ENCODE assay signal across 17 cellular contexts in genomic region chr7:2105917-2106316, GRCh38.
DNase-seq lines count a peak whose midpoint lies in the region; ATAC-seq, FAIRE-seq and TF ChIP-seq lines count a peak whose summit lies in the region.
"Had no signal": no experiment of that assay in that cellular context is flagged by ENCODE, and none has a peak within 500 bp of the region (broad histone marks: within the 10 kb centered on the region; RNA-seq: fewer than 3 reads in every experiment).

No MANE protein-coding gene starts in this region.

- peaks cover 32% of the 10 kb centered on the region for H3K4me1 Mint-ChIP-seq in WTC11
- peaks cover 28% of the 10 kb centered on the region for H3K4me1 Mint-ChIP-seq in activated naive CD8-positive, alpha-beta T cell treated with anti-CD3 and anti-CD28 coated beads for 36 hours
- peaks cover 23% of the 10 kb centered on the region for H3K4me1 Mint-ChIP-seq in activated T-helper 2 cell treated with anti-CD3 and anti-CD28 coated beads, Interferon-gamma antibody, Interleukin-2, Interleukin-4, amounts not matched to agents 10 μg/mL and 5 μg/mL and 100 μg/mL, durations not matched to agents 14 hours and 24 hours and 36 hours (ENCODE audit: low read depth)

- ATAC-seq in HCT116, result peak; percentile 37
- peak; percentile 77 for ATAC-seq in WTC11
- ATAC-seq in left colon, result peak; percentile 41
- no peak for ATAC-seq in HG03095 (IDR thresholded peaks at IDR 0.05; ENCODE audit: unreplicated experiment)

- DNase-seq in HCT116 (ENCODE audit: low read depth, low spot score) (no peak), WTC11 (ENCODE audit: low spot score) (peak; percentile 71), left colon (peak in 1 of 2 donors; percentile 26), HTR-8/SVneo (ENCODE audit: insufficient read length, low spot score) (no peak)
- no peak for DNase-seq in activated naive CD8-positive, alpha-beta T cell treated with anti-CD3 and anti-CD28 coated beads for 36 hours
- DNase-seq in activated T-helper 2 cell treated with anti-CD3 and anti-CD28 coated beads, Interferon-gamma antibody, Interleukin-2, Interleukin-4, amounts not matched to agents 10 μg/mL and 5 μg/mL and 100 μg/mL, durations not matched to agents 14 hours and 24 hours and 36 hours (ENCODE audit: low spot score), result no peak
- DNase-seq: activated CD4-positive, alpha-beta T cell treated with anti-CD3 and anti-CD28 coated beads, Interleukin-2, amount 50 U/mL, for 4 hours; Calu3; HFFc6; left ventricle myocardium inferior; NCI-H187 treated with DMSO at 0.1 percent for 48 hours; sigmoid colon; T1000 had no signal

- no peaks in the 10 kb centered on the region for H3K27me3 ChIP-seq in BLaER1
- no peaks in the 10 kb centered on the region for H3K27me3 ChIP-seq in HCT116 (ENCODE audit: insufficient read depth, low read length)
- H3K27me3 ChIP-seq: cardiac muscle cell, sigmoid colon had no signal

- intact Hi-C loops in HCT116 (cut with micrococcal nuclease) (loop anchor here (10.0 kb wide), 1 partner anchor 99 kb away; no protein-coding TSS in a partner anchor), left colon (cut with DNase I, micrococcal nuclease) (no loop called here)
- intact Hi-C loops in activated T-helper 2 cell treated with anti-CD3 and anti-CD28 coated beads, Interferon-gamma antibody, Interleukin-2, Interleukin-4, amounts not matched to agents 10 μg/mL and 5 μg/mL and 100 μg/mL, durations not matched to agents 14 hours and 24 hours and 36 hours (cut with micrococcal nuclease), result no loop called here

- CTCF ChIA-PET in HCT116 (lab: Charles Lee) (no interaction called here), WTC11 (lab: Charles Lee) (no interaction called here)

- H3K4me1 ChIP-seq in BLaER1 (peaks cover 96% of the 10 kb centered on the region), HCT116 (ENCODE audit: control insufficient read depth in 1 of 2, insufficient read depth in 2 of 2, low read length in 2 of 2) (peaks cover 43 to 69% of the 10 kb centered on the region in 2 experiments)

- TF ChIP-seq CTCF in HCT116 (IDR thresholded peaks at IDR 0.05 in 2 of 3, conservative IDR thresholded peaks at IDR 0.05 in 1 of 3; ENCODE audit: borderline replicate concordance in 1 of 3, insufficient read depth in 1 of 3, low read depth in 2 of 3, low read length in 2 of 3) (no peak), WTC11 (IDR thresholded peaks at IDR 0.05) (no peak)

- no peak for TF ChIP-seq RAD21 in HCT116 (IDR thresholded peaks at IDR 0.05; ENCODE audit: low read depth)

- BruUV-seq in HCT116 (replicated peaks; lab: Mats Ljungman, UMichigan), result no TSS peak

- H4K20me1 ChIP-seq in BLaER1 (peaks cover 8% of the 10 kb centered on the region; the same call in 1 of the 2 replicates), HCT116 (ENCODE audit: insufficient read depth) (no peaks in the 10 kb centered on the region)

- peak overlapping the region; percentile 86; the same call in 1 of the 2 replicates for H3K27ac Mint-ChIP-seq in WTC11
- H3K27ac Mint-ChIP-seq in activated naive CD8-positive, alpha-beta T cell treated with anti-CD3 and anti-CD28 coated beads for 36 hours, result no peak overlapping the region
- no peak overlapping the region for H3K27ac Mint-ChIP-seq in activated T-helper 2 cell treated with anti-CD3 and anti-CD28 coated beads, Interferon-gamma antibody, Interleukin-2, Interleukin-4, amounts not matched to agents 10 μg/mL and 5 μg/mL and 100 μg/mL, durations not matched to agents 14 hours and 24 hours and 36 hours

- H3K4me2 ChIP-seq in BLaER1 (peak overlapping the region; percentile 94), HCT116 (ENCODE audit: low read length) (no peak overlapping the region)

- H2AFZ ChIP-seq in HCT116 (ENCODE audit: low read depth, low read length, poor library complexity, severe bottlenecking), result no peak overlapping the region

- H3K9me3 Mint-ChIP-seq in WTC11, result no peaks in the 10 kb centered on the region
- no peaks in the 10 kb centered on the region for H3K9me3 Mint-ChIP-seq in activated naive CD8-positive, alpha-beta T cell treated with anti-CD3 and anti-CD28 coated beads for 36 hours
- no peaks in the 10 kb centered on the region for H3K9me3 Mint-ChIP-seq in activated T-helper 2 cell treated with anti-CD3 and anti-CD28 coated beads, Interferon-gamma antibody, Interleukin-2, Interleukin-4, amounts not matched to agents 10 μg/mL and 5 μg/mL and 100 μg/mL, durations not matched to agents 14 hours and 24 hours and 36 hours
- H3K9me3 Mint-ChIP-seq: HFFc6 had no signal

- H3K4me3 Mint-ChIP-seq in WTC11, result no peak overlapping the region
- H3K4me3 Mint-ChIP-seq in activated naive CD8-positive, alpha-beta T cell treated with anti-CD3 and anti-CD28 coated beads for 36 hours, result no peak overlapping the region
- no peak overlapping the region for H3K4me3 Mint-ChIP-seq in activated T-helper 2 cell treated with anti-CD3 and anti-CD28 coated beads, Interferon-gamma antibody, Interleukin-2, Interleukin-4, amounts not matched to agents 10 μg/mL and 5 μg/mL and 100 μg/mL, durations not matched to agents 14 hours and 24 hours and 36 hours (ENCODE audit: low read depth)
- H3K4me3 Mint-ChIP-seq: HFFc6 had no signal

- no peaks in the 10 kb centered on the region for H3K27me3 Mint-ChIP-seq in WTC11 (ENCODE audit: low read depth)
- no peaks in the 10 kb centered on the region for H3K27me3 Mint-ChIP-seq in activated naive CD8-positive, alpha-beta T cell treated with anti-CD3 and anti-CD28 coated beads for 36 hours
- H3K27me3 Mint-ChIP-seq in activated T-helper 2 cell treated with anti-CD3 and anti-CD28 coated beads, Interferon-gamma antibody, Interleukin-2, Interleukin-4, amounts not matched to agents 10 μg/mL and 5 μg/mL and 100 μg/mL, durations not matched to agents 14 hours and 24 hours and 36 hours (ENCODE audit: low read depth), result no peaks in the 10 kb centered on the region

- H3K9ac ChIP-seq in BLaER1 (peak overlapping the region; percentile 85; the same call in 1 of the 2 replicates), HCT116 (ENCODE audit: low read length) (no peak overlapping the region)

- H3K27ac ChIP-seq in BLaER1 (peak overlapping the region; percentile 97), HCT116 (ENCODE audit: low read depth, low read length) (no peak overlapping the region; the same call in 1 of the 2 replicates)

- H3K4me3 ChIP-seq in BLaER1, result peak overlapping the region; percentile 64; the same call in 1 of the 2 replicates
- H3K4me3 ChIP-seq in HCT116 (replicated peaks in 1 of 2; ENCODE audit: low read depth in 1 of 2, low read length in 2 of 2), result no peak overlapping the region
- H3K4me3 ChIP-seq: cardiac muscle cell, left ventricle myocardium inferior, sigmoid colon had no signal

- no peak for FAIRE-seq in HTR-8/SVneo (lab: Jason Lieb, UNC)
- FAIRE-seq: endometrium had no signal

- peaks cover 9% of the 10 kb centered on the region for H3K36me3 ChIP-seq in BLaER1
- no peaks in the 10 kb centered on the region for H3K36me3 ChIP-seq in HCT116 (ENCODE audit: control insufficient read depth in 1 of 2, insufficient read depth in 2 of 2, low read length in 2 of 2)
- H3K36me3 ChIP-seq: cardiac muscle cell, left ventricle myocardium inferior, sigmoid colon had no signal

- RAD21 ChIA-PET in HCT116 (lab: Charles Lee; ENCODE audit: low non-redundant PET in 1 of 2, low total read pairs in 2 of 2, uncharacterized antibody in 2 of 2, unreplicated experiment in 2 of 2), result no interaction called here

- H3K9me3 ChIP-seq in BLaER1 (no peaks in the 10 kb centered on the region), HCT116 (ENCODE audit: control insufficient read depth in 1 of 2, insufficient read depth in 1 of 2, low read depth in 1 of 2, low read length in 2 of 2) (no peaks in the 10 kb centered on the region)
- H3K9me3 ChIP-seq: left ventricle myocardium inferior, sigmoid colon had no signal

- POLR2A ChIA-PET in HCT116 (lab: Charles Lee), result no interaction called here
- POLR2A ChIA-PET in WTC11 (lab: Charles Lee), result no interaction called here

- no peak for TF ChIP-seq POLR2A in HCT116 (IDR thresholded peaks at IDR 0.05; ENCODE audit: borderline replicate concordance, extremely low read depth, insufficient read depth, insufficient read length)

- H3K9me2 ChIP-seq in HCT116 (ENCODE audit: insufficient read depth), result no peaks in the 10 kb centered on the region

- H3K79me2 ChIP-seq in HCT116 (ENCODE audit: insufficient read depth, low read length), result peaks cover 22% of the 10 kb centered on the region

- no peaks in the 10 kb centered on the region; the same call in none of the 2 replicates for H3K36me3 Mint-ChIP-seq in WTC11
- H3K36me3 Mint-ChIP-seq in activated naive CD8-positive, alpha-beta T cell treated with anti-CD3 and anti-CD28 coated beads for 36 hours, result peaks cover 11% of the 10 kb centered on the region
- peaks cover 3% of the 10 kb centered on the region for H3K36me3 Mint-ChIP-seq in activated T-helper 2 cell treated with anti-CD3 and anti-CD28 coated beads, Interferon-gamma antibody, Interleukin-2, Interleukin-4, amounts not matched to agents 10 μg/mL and 5 μg/mL and 100 μg/mL, durations not matched to agents 14 hours and 24 hours and 36 hours (ENCODE audit: low read depth)

TF ChIP-seq in WTC11, 78 proteins besides CTCF, POLR2A, EP300 and RAD21:
- TF ChIP-seq FOXP1 (CRISPR knock-in tag; IDR thresholded peaks at IDR 0.05; ENCODE audit: borderline replicate concordance) (no peak), ELF4 (CRISPR knock-in tag; IDR thresholded peaks at IDR 0.05; ENCODE audit: low read depth) (no peak), ZNF232 (CRISPR knock-in tag; IDR thresholded peaks at IDR 0.05) (no peak)
- TF ChIP-seq, protein P1, sequence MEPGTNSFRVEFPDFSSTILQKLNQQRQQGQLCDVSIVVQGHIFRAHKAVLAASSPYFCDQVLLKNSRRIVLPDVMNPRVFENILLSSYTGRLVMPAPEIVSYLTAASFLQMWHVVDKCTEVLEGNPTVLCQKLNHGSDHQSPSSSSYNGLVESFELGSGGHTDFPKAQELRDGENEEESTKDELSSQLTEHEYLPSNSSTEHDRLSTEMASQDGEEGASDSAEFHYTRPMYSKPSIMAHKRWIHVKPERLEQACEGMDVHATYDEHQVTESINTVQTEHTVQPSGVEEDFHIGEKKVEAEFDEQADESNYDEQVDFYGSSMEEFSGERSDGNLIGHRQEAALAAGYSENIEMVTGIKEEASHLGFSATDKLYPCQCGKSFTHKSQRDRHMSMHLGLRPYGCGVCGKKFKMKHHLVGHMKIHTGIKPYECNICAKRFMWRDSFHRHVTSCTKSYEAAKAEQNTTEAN (CRISPR knock-in tag; IDR thresholded peaks at IDR 0.05), result no peak
